In the genomic region with DNA sequence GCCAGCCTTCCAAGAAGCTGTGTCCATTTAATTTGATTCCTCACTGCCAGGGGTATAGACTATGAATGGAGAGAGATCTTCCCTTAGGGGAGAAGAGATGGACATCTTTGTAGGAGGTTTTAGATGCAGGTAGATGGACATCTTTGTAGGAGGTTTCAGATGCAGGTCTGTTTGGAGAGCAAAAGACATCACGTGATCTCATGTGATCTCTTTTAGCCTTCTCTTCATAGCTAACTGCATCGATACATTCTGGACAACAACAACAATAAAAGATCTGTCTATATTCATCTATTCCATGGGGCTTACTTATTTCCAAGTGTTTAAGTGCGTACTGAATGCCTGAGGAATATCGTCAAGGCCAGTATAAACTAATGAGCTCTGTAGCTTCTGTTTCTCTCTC, we compare ENCODE assay signal across 26 cellular contexts.
"Had no signal": no experiment of that assay in that cellular context is flagged by ENCODE, and none has a peak within 500 bp of the region (broad histone marks: within the 10 kb centered on the region; RNA-seq: fewer than 3 reads in every experiment).

No MANE protein-coding gene starts in this region.

- DNase-seq: colonic mucosa; cortex of kidney; effector CD8-positive, alpha-beta T cell; effector memory CD8-positive, alpha-beta T cell; endodermal cell; erythroblast; esophagus squamous epithelium; foreskin fibroblast; foreskin melanocyte; gastrocnemius medialis; glutamatergic neuron; head of caudate nucleus; heart right ventricle; hippocampal formation; left cardiac atrium; left lung; left ventricle myocardium superior; lower lobe of right lung; mesenchymal stem cell; mucosa of descending colon; naive B cell had no signal

- H3K27me3 ChIP-seq: colonic mucosa, esophagus squamous epithelium, gastrocnemius medialis, left lung had no signal

- H3K4me3 ChIP-seq: colonic mucosa, esophagus squamous epithelium, gastrocnemius medialis, heart right ventricle, left lung, lower lobe of right lung, mucosa of descending colon had no signal

- H3K27ac ChIP-seq: colonic mucosa, epithelial cell of prostate, esophagus squamous epithelium, gastrocnemius medialis, heart right ventricle, left lung, lower lobe of right lung had no signal

- H3K4me1 ChIP-seq: colonic mucosa, gastrocnemius medialis, heart right ventricle, left lung, lower lobe of right lung had no signal

- FAIRE-seq: endometrium, islet of Langerhans, keratinocyte had no signal

- H3K36me3 ChIP-seq: colonic mucosa, esophagus squamous epithelium, gastrocnemius medialis, heart right ventricle, left lung, lower lobe of right lung had no signal

- H3K9me3 ChIP-seq: colonic mucosa, esophagus squamous epithelium, gastrocnemius medialis, heart right ventricle, left lung, lower lobe of right lung, mucosa of descending colon had no signal

- ATAC-seq: effector memory CD8-positive, alpha-beta T cell; esophagus mucosa; gastrocnemius medialis; heart right ventricle; left cardiac atrium; left lung; left ventricle myocardium superior; lower lobe of right lung; mucosa of descending colon had no signal
